Comparison of ENCODE assay signal across 20 cellular contexts in genomic region chr5:2239237-2239910, GRCh38.
"Had no signal": no experiment of that assay in that cellular context is flagged by ENCODE, and none has a peak within 500 bp of the region (broad histone marks: within the 10 kb centered on the region; RNA-seq: fewer than 3 reads in every experiment).

No MANE protein-coding gene starts in this region.

- H3K27me3 ChIP-seq: gastrocnemius medialis, sigmoid colon, stomach, upper lobe of left lung, vagina had no signal

- H3K27ac Mint-ChIP-seq: natural killer cell had no signal

- DNase-seq: dorsolateral prefrontal cortex; effector CD8-positive, alpha-beta T cell; gastrocnemius medialis; heart right ventricle; hypothalamus; islet precursor cell; natural killer cell; posterior cingulate gyrus; sigmoid colon; stimulated activated CD4-positive, alpha-beta T cell treated with anti-CD3 and anti-CD28 coated beads, Interleukin-12 subunit alpha, Interleukin-12 subunit beta, amount 100 ng/mL, for 4 hours; stimulated activated naive CD4-positive, alpha-beta T cell; stomach; substantia nigra; upper lobe of left lung had no signal

- H3K4me3 ChIP-seq: coronary artery, dorsolateral prefrontal cortex, gastrocnemius medialis, heart right ventricle, mucosa of descending colon, sigmoid colon, skin epidermis, stomach, upper lobe of left lung, vagina had no signal

- H3K9me3 ChIP-seq: gastrocnemius medialis, mucosa of descending colon, vagina had no signal

- H3K27ac ChIP-seq: coronary artery, dorsolateral prefrontal cortex, gastrocnemius medialis, heart right ventricle, sigmoid colon, skin epidermis, stomach, upper lobe of left lung, vagina had no signal

- H3K4me1 Mint-ChIP-seq: natural killer cell, neural crest cell had no signal

- H3K4me3 Mint-ChIP-seq: natural killer cell, neural crest cell had no signal

- H3K36me3 Mint-ChIP-seq: natural killer cell had no signal

- H3K4me1 ChIP-seq: gastrocnemius medialis, heart right ventricle, sigmoid colon, stomach, upper lobe of left lung, vagina had no signal

- ATAC-seq: gastrocnemius medialis, heart right ventricle, left lobe of liver, mucosa of descending colon, natural killer cell had no signal

- H3K36me3 ChIP-seq: gastrocnemius medialis, heart right ventricle, sigmoid colon, stomach, upper lobe of left lung, vagina had no signal
